ENCODE assay signal across 8 cellular contexts in genomic region chr22:50184004-50184461, GRCh38. TPM values are rescaled to one million over a fixed set of nuclear protein-coding genes. Genes with fewer than 3 reads are reported as not detected.
DNase-seq lines count a peak whose midpoint lies in the region; ATAC-seq, FAIRE-seq and TF ChIP-seq lines count a peak whose summit lies in the region.

No MANE protein-coding gene starts in this region.

- no peak overlapping the region for H2BK15ac ChIP-seq in mesenchymal stem cell (ENCODE audit: low read depth, poor library complexity, severe bottlenecking)

- H2BK120ac ChIP-seq in mesenchymal stem cell (ENCODE audit: low read depth, low read length), result peak overlapping the region; percentile 73

- H3K9me3 Mint-ChIP-seq in chondrocyte (ENCODE audit: low read depth), result no peaks in the 10 kb centered on the region

- no peak overlapping the region for H3K4ac ChIP-seq in mesenchymal stem cell (ENCODE audit: low read depth in 1 of 2, low read length in 2 of 2)

- H3K27ac Mint-ChIP-seq in chondrocyte (ENCODE audit: unreplicated experiment), result no peak overlapping the region

- no peaks in the 10 kb centered on the region for H3K27me3 Mint-ChIP-seq in chondrocyte (ENCODE audit: low read depth)

- 80% methylated on average over 2 of the region's 12 CpGs for WGBS in A549 (ENCODE audit: missing lambda C conversion rate)
- WGBS in mesenchymal stem cell, result 76% methylated on average over 12 of the region's 12 CpGs

- ATAC-seq in A549 (peak; percentile 25 to 46; a peak in 4 of 6 replicates), GM19455 (IDR thresholded peaks at IDR 0.05; ENCODE audit: unreplicated experiment) (no peak)
- no peak for ATAC-seq in activated CD4-positive, CD25-positive, alpha-beta regulatory T cell treated with anti-CD3 and anti-CD28 coated beads, Interleukin-2, amount 50 U/mL, for 24 hours

- H3K27me3 ChIP-seq in mesenchymal stem cell (ENCODE audit: control insufficient read depth in 1 of 2, insufficient read depth in 1 of 2, low read length in 2 of 2), result peaks cover 0 to 14% of the 10 kb centered on the region in 2 experiments

- H3K4me3 Mint-ChIP-seq in chondrocyte (ENCODE audit: unreplicated experiment), result no peak overlapping the region

- H3K14ac ChIP-seq in mesenchymal stem cell (ENCODE audit: low read length in 2 of 2), result no peak overlapping the region

- H3K23ac ChIP-seq in mesenchymal stem cell (ENCODE audit: low read length in 2 of 2), result no peak overlapping the region

- peak overlapping the region; percentile 17; the same call in 1 of the 3 replicates for H3K4me2 ChIP-seq in A549
- no peak overlapping the region for H3K4me2 ChIP-seq in mesenchymal stem cell (ENCODE audit: low read length, poor library complexity, severe bottlenecking)

- no peaks in the 10 kb centered on the region for H3K36me3 Mint-ChIP-seq in chondrocyte (ENCODE audit: low read depth)

- TF ChIP-seq RAD21 in A549 (conservative IDR thresholded peaks at IDR 0.05 in 1 of 2, IDR thresholded peaks at IDR 0.05 in 1 of 2), result no peak

- no peak for FAIRE-seq in A549 (lab: Jason Lieb, UNC)

- no peak overlapping the region for H3K4me3 ChIP-seq in A549
- H3K4me3 ChIP-seq in mesenchymal stem cell (ENCODE audit: insufficient read depth in 1 of 2, low read depth in 1 of 2, low read length in 2 of 2), result peak overlapping the region in 1 of 2 experiments; percentile 24

- DNase-seq in A549 (ENCODE audit: low read depth in 1 of 2, low spot score in 1 of 2), result peak in 1 of 2 experiments; percentile 49
- peak; percentile 64 for DNase-seq in HT-29 (ENCODE audit: low spot score)
- DNase-seq in chondrocyte (ENCODE audit: low spot score), result no peak
- DNase-seq in mesenchymal stem cell, result no peak
- DNase-seq in NCI-H748 treated with DMSO at 0.1 percent for 48 hours (lab: John Stamatoyannopoulos, UW), result no peak
- DNase-seq in kidney glomerular epithelial cell (lab: John Stamatoyannopoulos, UW), result no peak

- H4K91ac ChIP-seq in mesenchymal stem cell (ENCODE audit: low read length), result no peak overlapping the region

- H4K8ac ChIP-seq in mesenchymal stem cell (ENCODE audit: low read length), result peak overlapping the region; percentile 50

- H3K9ac ChIP-seq in mesenchymal stem cell (ENCODE audit: low read length), result no peak overlapping the region

- no peak overlapping the region for H2BK5ac ChIP-seq in mesenchymal stem cell (ENCODE audit: low read depth, low read length, poor library complexity, severe bottlenecking)

- CTCF ChIA-PET in A549 (lab: Yijun Ruan, JAX), result no interaction called here

- H3K9me3 ChIP-seq in A549 (no peaks in the 10 kb centered on the region), mesenchymal stem cell (ENCODE audit: control insufficient read depth, low read length) (no peaks in the 10 kb centered on the region)

- peaks cover 12% of the 10 kb centered on the region for H3K79me1 ChIP-seq in mesenchymal stem cell (replicated peaks; ENCODE audit: low read length, poor library complexity, severe bottlenecking)

- POLR2A ChIA-PET in A549 (lab: Yijun Ruan, JAX), result no interaction called here

- no peak overlapping the region for H2BK12ac ChIP-seq in mesenchymal stem cell (ENCODE audit: low read length in 2 of 2)

- no peak for TF ChIP-seq EP300 in A549 (IDR thresholded peaks at IDR 0.05)

- peak overlapping the region; percentile 27 to 76; a peak in 3 of 6 replicates for H3K27ac ChIP-seq in A549
- H3K27ac ChIP-seq in mesenchymal stem cell (ENCODE audit: low read length, poor library complexity, severe bottlenecking), result no peak overlapping the region

- TF ChIP-seq CTCF in A549 (IDR thresholded peaks at IDR 0.05) (no peak), chondrocyte (IDR thresholded peaks at IDR 0.05) (peak; percentile 22)

- H3K18ac ChIP-seq in mesenchymal stem cell (ENCODE audit: low read depth in 1 of 2, low read length in 2 of 2), result peak overlapping the region in 1 of 2 experiments; percentile 38

- H3K4me1 Mint-ChIP-seq in chondrocyte (ENCODE audit: low read depth), result peaks cover 13% of the 10 kb centered on the region

- no peak overlapping the region for H2AFZ ChIP-seq in mesenchymal stem cell (ENCODE audit: low read depth, low read length)

- peaks cover 4 to 7% of the 10 kb centered on the region in 2 experiments for H3K36me3 ChIP-seq in mesenchymal stem cell (ENCODE audit: control insufficient read depth in 1 of 2, insufficient read depth in 2 of 2, low read depth in 1 of 2, low read length in 2 of 2)

- peaks cover 16% of the 10 kb centered on the region; the same call in 2 of the 3 replicates for H3K4me1 ChIP-seq in A549
- peaks cover 28% of the 10 kb centered on the region for H3K4me1 ChIP-seq in mesenchymal stem cell (ENCODE audit: control insufficient read depth, insufficient read depth, low read depth, low read length)

- no peak for TF ChIP-seq POLR2A in A549 (IDR thresholded peaks at IDR 0.05; ENCODE audit: low read length)

- H2AK5ac ChIP-seq in mesenchymal stem cell (ENCODE audit: low read length, severe bottlenecking), result no peak overlapping the region

TF ChIP-seq in A549, 52 proteins besides CTCF, POLR2A, EP300 and RAD21:
- TF ChIP-seq RFX5 (IDR thresholded peaks at IDR 0.05) (no peak), CHD4 (IDR thresholded peaks at IDR 0.05; ENCODE audit: borderline replicate concordance) (no peak), KDM5A (IDR thresholded peaks at IDR 0.05) (no peak), SREBF2 (IDR thresholded peaks at IDR 0.05) (no peak), SMC3 (IDR thresholded peaks at IDR 0.05) (no peak), CEBPB (IDR thresholded peaks at IDR 0.05) (0 out of 4 replicates have a peak, but pooled peaks of 1 of the 2 experiments have one; percentile 20)
TF ChIP-seq in A549: peak in this region for 1.

RNA-seq across cellular contexts. Expression of gene TRABD, which starts 1.7 kb away (rescaled TPM):
- polyA plus RNA-seq in A549 (2011; rRNA removed) (13.4 and 14.8 TPM in 2 replicates), A549 (2017; fragmentation: RNase III; extraction: RNeasy Plus Mini Kit Qiagen cat#74134 plus additional on column Dnase treatment) (28.2 to 30.9 TPM (median 30.4 TPM) in 3 replicates)
- 72.4 and 81.9 TPM in 2 replicates for polyA plus RNA-seq in A549 (2012; cell fraction: cytosol; rRNA removed)
- polyA plus RNA-seq in A549 (2012; cell fraction: nucleus; rRNA removed), result 220 and 320 TPM in 2 replicates
- polyA minus RNA-seq in A549 (2011; rRNA and poly(A)+ RNA removed), result 6.0 and 16.5 TPM in 2 replicates
- total RNA-seq in HT-29 (2014; rRNA removed; shearing (Covaris generic)), result 75.2 and 82.3 TPM in 2 replicates
- total RNA-seq in chondrocyte, result 18.5 to 20.5 TPM (median 20.2 TPM) in 3 replicates
- polyA plus RNA-seq in mesenchymal stem cell (2013, experiment 1 of 2), result 28.4 TPM
- 27.7 TPM for polyA plus RNA-seq in mesenchymal stem cell (2013, experiment 2 of 2)

RNA-seq across cellular contexts. Expression of gene PANX2, which starts 13.5 kb away (rescaled TPM):
- polyA plus RNA-seq in A549 (2011; rRNA removed), result 1.5 and 1.6 TPM in 2 replicates
- 4.9 and 6.5 TPM in 2 replicates for polyA plus RNA-seq in A549 (2012; cell fraction: cytosol; rRNA removed)
- 13.2 and 16.9 TPM in 2 replicates for polyA plus RNA-seq in A549 (2012; cell fraction: nucleus; rRNA removed)
- polyA plus RNA-seq in A549 (2017; fragmentation: RNase III; extraction: RNeasy Plus Mini Kit Qiagen cat#74134 plus additional on column Dnase treatment), result 3.9 to 4.4 TPM (median 4.3 TPM) in 3 replicates
- 0.33 and 1.4 TPM in 2 replicates for polyA minus RNA-seq in A549 (2011; rRNA and poly(A)+ RNA removed)
- 1.1 and 1.4 TPM in 2 replicates for total RNA-seq in HT-29 (2014; rRNA removed; shearing (Covaris generic))
- total RNA-seq in chondrocyte, result 3.0 to 6.1 TPM (median 3.3 TPM) in 3 replicates
- polyA plus RNA-seq in mesenchymal stem cell (2013, experiment 1 of 2), result 1.5 TPM
- polyA plus RNA-seq in mesenchymal stem cell (2013, experiment 2 of 2), result 1.5 TPM

RNA-seq across cellular contexts. Expression of gene SELENOO, which starts 16.8 kb away (rescaled TPM):
- 7.8 and 8.1 TPM in 2 replicates for polyA plus RNA-seq in A549 (2011; rRNA removed)
- polyA plus RNA-seq in A549 (2012; cell fraction: cytosol; rRNA removed), result 25.8 and 31.2 TPM in 2 replicates
- 128 and 152 TPM in 2 replicates for polyA plus RNA-seq in A549 (2012; cell fraction: nucleus; rRNA removed)
- polyA plus RNA-seq in A549 (2017; fragmentation: RNase III; extraction: RNeasy Plus Mini Kit Qiagen cat#74134 plus additional on column Dnase treatment), result 11.3 to 14.7 TPM (median 13.7 TPM) in 3 replicates
- 4.0 and 7.8 TPM in 2 replicates for polyA minus RNA-seq in A549 (2011; rRNA and poly(A)+ RNA removed)
- 65.3 and 79.4 TPM in 2 replicates for total RNA-seq in HT-29 (2014; rRNA removed; shearing (Covaris generic))
- 14.8 to 22.8 TPM (median 17.1 TPM) in 3 replicates for total RNA-seq in chondrocyte
- 13.6 TPM for polyA plus RNA-seq in mesenchymal stem cell (2013, experiment 1 of 2)
- polyA plus RNA-seq in mesenchymal stem cell (2013, experiment 2 of 2), result 12.6 TPM

Comparison
In these comparisons a context has a peak if more than half of its experiments do, and no peak if none do; other contexts are left out.
1. ATAC-seq: peak in A549 (2 of 2); none in activated CD4-positive, CD25-positive, alpha-beta regulatory T cell treated with anti-CD3 and anti-CD28 coated beads, Interleukin-2, amount 50 U/mL, for 24 hours (0 of 2) and GM19455 (single experiment).